Comparison of ENCODE assay signal across 12 cellular contexts in genomic region chr22:36191106-36191836, GRCh38. TPM values are rescaled to one million over a fixed set of nuclear protein-coding genes. Genes with fewer than 3 reads are reported as not detected.
A peak's percentile ranks its signal among the peaks of the same experiment; 100 is the strongest.
DNase-seq lines count a peak whose midpoint lies in the region; ATAC-seq and TF ChIP-seq lines count a peak whose summit lies in the region.
"Had no signal": no experiment of that assay in that cellular context is flagged by ENCODE, and none has a peak within 500 bp of the region (broad histone marks: within the 10 kb centered on the region; RNA-seq: fewer than 3 reads in every experiment).

No MANE protein-coding gene starts in this region.

- H3K36me3 Mint-ChIP-seq in effector memory CD8-positive, alpha-beta T cell (ENCODE audit: insufficient read depth) = peaks cover 3% of the 10 kb centered on the region
- no peaks in the 10 kb centered on the region for H3K36me3 Mint-ChIP-seq in type B pancreatic cell

- intact Hi-C loops in Right ventricle myocardium inferior (cut with DNase I) = no loop called here

- ATAC-seq in Right ventricle myocardium inferior (peak; percentile 95), HG02852 (IDR thresholded peaks at IDR 0.05; ENCODE audit: unreplicated experiment) (no peak)
- no peak for ATAC-seq in effector memory CD8-positive, alpha-beta T cell (replicated peaks)
- ATAC-seq: activated T-cell treated with anti-CD3 and anti-CD28 coated beads, Interleukin-2, amount 50 U/mL, for 72 hours had no signal

- no peak overlapping the region for H3K27ac Mint-ChIP-seq in effector memory CD8-positive, alpha-beta T cell
- H3K27ac Mint-ChIP-seq in type B pancreatic cell = no peak overlapping the region
- H3K27ac Mint-ChIP-seq: activated T-cell treated with anti-CD3 and anti-CD28 coated beads, Interleukin-2, amount 50 U/mL, for 72 hours had no signal

- DNase-seq in AG09319 (ENCODE audit: extremely low read depth, low read depth) (peak; percentile 25), anterior cingulate cortex (lab: John Stamatoyannopoulos, UW) (peak in 55 of 58 donors; percentile 23 to 91 (median 75)), Right ventricle myocardium inferior (ENCODE audit: missing footprints) (peak; percentile 88), occipital lobe (lab: John Stamatoyannopoulos, UW) (peak; percentile 81), COLO668 (lab: John Stamatoyannopoulos, UW; ENCODE audit: unreplicated experiment) (no peak), type B pancreatic cell (ENCODE audit: extremely low spot score, unreplicated experiment) (no peak)
- no peak for DNase-seq in effector memory CD8-positive, alpha-beta T cell
- DNase-seq: activated T-cell treated with anti-CD3 and anti-CD28 coated beads, Interleukin-2, amount 50 U/mL, for 72 hours; AML-193; NCI-H1417 treated with DMSO at 0.1 percent for 48 hours had no signal

- no peak overlapping the region for H3K4me3 Mint-ChIP-seq in effector memory CD8-positive, alpha-beta T cell
- H3K4me3 Mint-ChIP-seq in type B pancreatic cell = no peak overlapping the region
- H3K4me3 Mint-ChIP-seq: activated T-cell treated with anti-CD3 and anti-CD28 coated beads, Interleukin-2, amount 50 U/mL, for 72 hours had no signal

- H3K9me3 Mint-ChIP-seq in effector memory CD8-positive, alpha-beta T cell = no peaks in the 10 kb centered on the region
- no peaks in the 10 kb centered on the region for H3K9me3 Mint-ChIP-seq in type B pancreatic cell
- H3K9me3 Mint-ChIP-seq: activated T-cell treated with anti-CD3 and anti-CD28 coated beads, Interleukin-2, amount 50 U/mL, for 72 hours had no signal

- no peaks in the 10 kb centered on the region for H3K4me1 Mint-ChIP-seq in effector memory CD8-positive, alpha-beta T cell (ENCODE audit: low read depth in 2 of 2)
- H3K4me1 Mint-ChIP-seq in type B pancreatic cell (ENCODE audit: unreplicated experiment) = peaks cover 27% of the 10 kb centered on the region

- TF ChIP-seq CTCF in AG09319 (IDR thresholded peaks at IDR 0.05; ENCODE audit: low read depth, low read length) (no peak), type B pancreatic cell (conservative IDR thresholded peaks at IDR 0.05) (no peak)

- H3K27me3 Mint-ChIP-seq in effector memory CD8-positive, alpha-beta T cell = peaks cover 18 to 21% of the 10 kb centered on the region in 2 donors
- peaks cover 4% of the 10 kb centered on the region for H3K27me3 Mint-ChIP-seq in type B pancreatic cell

RNA-seq across cellular contexts. Expression of gene APOL4, which starts 10.3 kb away (rescaled TPM):
- total RNA-seq in Right ventricle myocardium inferior (6.9 TPM), occipital lobe (10.5 TPM), type B pancreatic cell (ENCODE audit: low replicate concordance) (0.67 and 1.4 TPM in 2 replicates)
- total RNA-seq: kidney epithelial cell had no signal

RNA-seq across cellular contexts. Expression of gene APOL3, which starts 30.7 kb away (rescaled TPM):
- total RNA-seq in Right ventricle myocardium inferior = 31.7 TPM
- total RNA-seq in occipital lobe = 2.5 TPM
- 2.0 and 2.3 TPM in 2 replicates for total RNA-seq in type B pancreatic cell (ENCODE audit: low replicate concordance)

RNA-seq across cellular contexts. Expression of gene APOL2, which starts 48.1 kb away (rescaled TPM):
- total RNA-seq in Right ventricle myocardium inferior (67.0 TPM), occipital lobe (7.0 TPM), type B pancreatic cell (ENCODE audit: low replicate concordance) (23.7 and 30.4 TPM in 2 replicates)

Comparison
In these comparisons a context has a peak if more than half of its experiments do, and no peak if none do; other contexts are left out.
1. DNase-seq: peak in AG09319 (single experiment), anterior cingulate cortex (55 of 58), Right ventricle myocardium inferior (single experiment) and occipital lobe (single experiment); none in COLO668 (single experiment), effector memory CD8-positive, alpha-beta T cell (0 of 3) and type B pancreatic cell (single experiment).